In the genomic region with DNA sequence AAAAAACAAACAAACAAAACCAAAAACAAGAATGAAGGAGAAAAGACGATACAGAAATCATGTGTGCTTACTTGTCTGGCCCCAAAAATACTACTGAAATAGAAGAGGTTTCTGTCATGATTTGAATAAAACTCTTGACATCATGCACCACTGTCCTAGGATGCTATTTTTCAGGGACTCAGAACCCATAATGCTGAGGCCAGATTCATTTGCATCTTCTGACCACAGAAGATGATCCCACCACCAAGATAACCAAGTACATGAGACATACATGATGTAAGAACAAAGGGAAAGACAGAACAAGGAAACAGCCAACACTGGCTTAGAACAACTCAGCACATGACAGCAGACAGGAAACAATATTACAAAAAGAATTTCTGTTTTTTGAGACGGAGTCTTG, we compare ENCODE assay signal across 8 cellular contexts. TPM values are rescaled to one million over a fixed set of nuclear protein-coding genes. Genes with fewer than 3 reads are reported as not detected.
DNase-seq lines count a peak whose midpoint lies in the region; ATAC-seq lines count a peak whose summit lies in the region.

No MANE protein-coding gene starts in this region.

- H3K36me3 Mint-ChIP-seq in activated naive CD8-positive, alpha-beta T cell treated with anti-CD3 and anti-CD28 coated beads for 36 hours: peaks cover 46% of the 10 kb centered on the region
- peaks cover 43% of the 10 kb centered on the region for H3K36me3 Mint-ChIP-seq in stimulated activated memory B cell treated with anti-CD40 and anti-IgM and Interleukin-4, amounts not matched to agents 10 μg/mL and 1 μg/mL and 100 μg/mL, for 72 hours

- ATAC-seq in HG03280 (IDR thresholded peaks at IDR 0.05; ENCODE audit: unreplicated experiment): peak; percentile 51
- no peak for ATAC-seq in stimulated activated memory B cell treated with anti-CD40 and anti-IgM and Interleukin-4, amounts not matched to agents 10 μg/mL and 1 μg/mL and 100 μg/mL, for 72 hours
- ATAC-seq in GM19023 (IDR thresholded peaks at IDR 0.05; ENCODE audit: unreplicated experiment): no peak

- peaks cover 34% of the 10 kb centered on the region for H3K4me1 Mint-ChIP-seq in activated naive CD8-positive, alpha-beta T cell treated with anti-CD3 and anti-CD28 coated beads for 36 hours
- H3K4me1 Mint-ChIP-seq in stimulated activated memory B cell treated with anti-CD40 and anti-IgM and Interleukin-4, amounts not matched to agents 10 μg/mL and 1 μg/mL and 100 μg/mL, for 72 hours: peaks cover 50% of the 10 kb centered on the region

- DNase-seq in NCI-H526 (lab: John Stamatoyannopoulos, UW) (peak; percentile 23 to 38), NCI-H526 treated with DMSO at 0.1 percent for 48 hours (lab: John Stamatoyannopoulos, UW) (no peak), mucosa of gallbladder (ENCODE audit: low spot score) (no peak), retina (no peak)
- no peak for DNase-seq in activated naive CD8-positive, alpha-beta T cell treated with anti-CD3 and anti-CD28 coated beads for 36 hours

- peak overlapping the region; percentile 1 for H3K4me3 Mint-ChIP-seq in activated naive CD8-positive, alpha-beta T cell treated with anti-CD3 and anti-CD28 coated beads for 36 hours
- no peak overlapping the region for H3K4me3 Mint-ChIP-seq in stimulated activated memory B cell treated with anti-CD40 and anti-IgM and Interleukin-4, amounts not matched to agents 10 μg/mL and 1 μg/mL and 100 μg/mL, for 72 hours

- peak overlapping the region; percentile 83 for H3K27ac Mint-ChIP-seq in activated naive CD8-positive, alpha-beta T cell treated with anti-CD3 and anti-CD28 coated beads for 36 hours
- H3K27ac Mint-ChIP-seq in stimulated activated memory B cell treated with anti-CD40 and anti-IgM and Interleukin-4, amounts not matched to agents 10 μg/mL and 1 μg/mL and 100 μg/mL, for 72 hours: peak overlapping the region; percentile 44

- no peaks in the 10 kb centered on the region for H3K9me3 Mint-ChIP-seq in activated naive CD8-positive, alpha-beta T cell treated with anti-CD3 and anti-CD28 coated beads for 36 hours
- H3K9me3 Mint-ChIP-seq in stimulated activated memory B cell treated with anti-CD40 and anti-IgM and Interleukin-4, amounts not matched to agents 10 μg/mL and 1 μg/mL and 100 μg/mL, for 72 hours: no peaks in the 10 kb centered on the region

- no peaks in the 10 kb centered on the region for H3K27me3 Mint-ChIP-seq in activated naive CD8-positive, alpha-beta T cell treated with anti-CD3 and anti-CD28 coated beads for 36 hours
- no peaks in the 10 kb centered on the region for H3K27me3 Mint-ChIP-seq in stimulated activated memory B cell treated with anti-CD40 and anti-IgM and Interleukin-4, amounts not matched to agents 10 μg/mL and 1 μg/mL and 100 μg/mL, for 72 hours

RNA-seq across cellular contexts. Expression of a gene that starts 2.5 kb away (rescaled TPM):
- 1 to 10 TPM; 6.6 to 7.7 TPM for total RNA-seq in activated naive CD8-positive, alpha-beta T cell treated with anti-CD3 and anti-CD28 coated beads for 36 hours
- total RNA-seq in mucosa of gallbladder: 47.0 TPM

RNA-seq across cellular contexts. Expression of a gene that starts 17.9 kb away (rescaled TPM):
- 10 to 100 TPM; 29.3 to 32.6 TPM for total RNA-seq in activated naive CD8-positive, alpha-beta T cell treated with anti-CD3 and anti-CD28 coated beads for 36 hours
- 15.9 TPM for total RNA-seq in mucosa of gallbladder

RNA-seq across cellular contexts. Expression of a gene that starts 37.5 kb away (rescaled TPM):
- total RNA-seq in activated naive CD8-positive, alpha-beta T cell treated with anti-CD3 and anti-CD28 coated beads for 36 hours: 10 to 100 TPM; 20.6 to 24.3 TPM
- total RNA-seq in mucosa of gallbladder: 60.0 TPM

RNA-seq across cellular contexts. Expression of a gene that starts 42.7 kb away (rescaled TPM):
- 10 to 100 TPM; 16.1 to 17.9 TPM for total RNA-seq in activated naive CD8-positive, alpha-beta T cell treated with anti-CD3 and anti-CD28 coated beads for 36 hours
- total RNA-seq in mucosa of gallbladder: 20.2 TPM

Comparison
In these comparisons a context has a peak if more than half of its experiments do, and no peak if none do; other contexts are left out.
1. DNase-seq: peak in NCI-H526 (2 of 2); none in NCI-H526 treated with DMSO at 0.1 percent for 48 hours (single experiment), activated naive CD8-positive, alpha-beta T cell treated with anti-CD3 and anti-CD28 coated beads for 36 hours (single experiment), mucosa of gallbladder (single experiment) and retina (single experiment).